Comparison of ENCODE assay signal across 8 cellular contexts in the genomic region with DNA sequence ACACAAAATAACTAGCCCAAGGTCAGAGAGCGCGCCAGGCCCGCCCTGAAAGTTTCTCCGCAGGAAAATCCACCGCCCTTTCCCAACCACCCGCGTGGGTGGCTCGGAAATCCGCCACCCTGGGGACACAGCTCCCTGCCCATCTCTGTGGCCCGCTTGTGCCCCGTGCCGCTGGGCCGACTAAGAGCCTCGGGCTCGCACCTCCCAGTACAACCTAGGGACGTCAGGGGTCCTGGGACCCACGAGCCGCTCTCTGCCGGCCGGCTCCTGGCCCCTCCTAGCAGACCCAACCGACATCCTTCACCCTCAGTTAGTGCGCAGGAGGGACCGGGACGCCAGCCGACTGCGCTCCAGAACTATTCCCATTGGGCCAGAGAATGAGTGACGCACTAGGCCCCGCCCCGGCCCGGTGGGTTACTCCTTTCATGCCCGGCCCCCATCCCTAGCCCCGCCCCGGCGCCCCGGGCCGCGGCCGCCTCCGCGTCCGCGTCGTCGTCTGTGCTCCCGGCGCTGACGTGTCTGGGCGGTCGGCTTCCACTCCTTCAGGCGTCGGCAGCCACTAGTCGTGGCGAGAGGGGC. TPM values are rescaled to one million over a fixed set of nuclear protein-coding genes. Genes with fewer than 3 reads are reported as not detected.
DNase-seq lines count a peak whose midpoint lies in the region; ATAC-seq, FAIRE-seq and TF ChIP-seq lines count a peak whose summit lies in the region.

No MANE protein-coding gene starts in this region.

- peaks cover 0 to 4% (median 0%) of the 10 kb centered on the region in 9 donors for H3K36me3 ChIP-seq in heart right ventricle
- peaks cover 0 to 2% (median 0%) of the 10 kb centered on the region in 4 donors for H3K36me3 ChIP-seq in upper lobe of left lung

- ATAC-seq in HG02840 (IDR thresholded peaks at IDR 0.05; ENCODE audit: low FRiP score, unreplicated experiment) (peak; percentile 97), heart right ventricle (peak; percentile 96 to 99 (median 98)), upper lobe of left lung (ENCODE audit: low FRiP score in 2 of 2) (peak; percentile 96 to 99)

- peak overlapping the region; percentile 74 to 98 (median 92) for H3K4me3 ChIP-seq in heart right ventricle
- peak overlapping the region; percentile 53 to 85 (median 62) for H3K4me3 ChIP-seq in upper lobe of left lung

- H3K27ac ChIP-seq in adipose tissue (ENCODE audit: low read depth, low read length), result peak overlapping the region; percentile 93
- H3K27ac ChIP-seq in heart right ventricle, result peak overlapping the region; percentile 89 to 100 (median 98)
- H3K27ac ChIP-seq in upper lobe of left lung, result peak overlapping the region; percentile 90 to 96 (median 93)

- no peaks in the 10 kb centered on the region for H3K27me3 ChIP-seq in heart right ventricle
- no peaks in the 10 kb centered on the region for H3K27me3 ChIP-seq in upper lobe of left lung

- peak in 1 of 9 donors; percentile 5 for TF ChIP-seq CTCF in heart right ventricle (IDR thresholded peaks at IDR 0.05)
- TF ChIP-seq CTCF in upper lobe of left lung (IDR thresholded peaks at IDR 0.05), result no peak

- H3K9me3 ChIP-seq in heart right ventricle (no peaks in the 10 kb centered on the region), upper lobe of left lung (no peaks in the 10 kb centered on the region)

- H3K4me1 ChIP-seq in heart right ventricle (peaks cover 0 to 47% (median 21%) of the 10 kb centered on the region in 9 donors), upper lobe of left lung (peaks cover 16 to 24% (median 20%) of the 10 kb centered on the region in 4 donors)

- peak; percentile 83 for DNase-seq in GM12892 (ENCODE audit: insufficient read length)
- DNase-seq in NCI-H1436 (lab: John Stamatoyannopoulos, UW), result peak; percentile 96
- DNase-seq in SW480 (ENCODE audit: low spot score), result peak; percentile 93
- peak; percentile 99 for DNase-seq in heart right ventricle
- peak; percentile 95 to 100 (median 98) for DNase-seq in posterior cingulate gyrus
- peak; percentile 99 to 100 for DNase-seq in upper lobe of left lung

- peak in 1 of 4 donors; percentile 1 for TF ChIP-seq EP300 in upper lobe of left lung (IDR thresholded peaks at IDR 0.05)

- intact Hi-C loops in heart right ventricle (cut with DNase I) (loop anchor here in 4 of 10 donors (1.0 to 10.0 kb wide), 3 partner anchors 64 to 66 kb away; a partner anchor contains a TSS), posterior cingulate gyrus (cut with DNase I) (loop anchor here (5.0 kb wide), 1 partner anchor 64 kb away; a partner anchor contains a TSS)

- peak; percentile 97 for FAIRE-seq in GM12892 (lab: Jason Lieb, UNC)

- 0% methylated on average over 43 to 53 of the region's 53 CpGs for WGBS in adipose tissue, 3 donors
- 1% methylated on average over 53 of the region's 53 CpGs for WGBS in heart right ventricle, 2 donors
- 0 to 1% methylated on average over 18 to 20 of the region's 53 CpGs for WGBS in upper lobe of left lung, 2 donors

- TF ChIP-seq POLR2A in GM12892 (IDR thresholded peaks at IDR 0.05; ENCODE audit: low read depth, low read length) (no peak), upper lobe of left lung (IDR thresholded peaks at IDR 0.05) (peak in 3 of 4 donors; percentile 21 to 92 (median 72))

RNA-seq across cellular contexts. Expression of a gene that starts 0.4 kb away (rescaled TPM):
- polyA plus RNA-seq in GM12892 (2012; ENCODE audit: missing spikeins), result 24.8 TPM
- polyA plus RNA-seq in adipose tissue (100 to 1,000 TPM in 2 of 3 donors, 10 to 100 TPM in 1; 50.6 to 212 (median 157) TPM), heart right ventricle (10 to 100 TPM; 28.3 to 32.6 TPM)
- total RNA-seq in heart right ventricle (10 to 100 TPM; 14.6 to 48.6 (median 19.0) TPM), upper lobe of left lung (10 to 100 TPM; 12.6 to 69.0 (median 35.2) TPM)

Comparison
In these comparisons a context has a peak if more than half of its experiments do, and no peak if none do; other contexts are left out.
1. Peak in every context shown above with its lines: DNase-seq, ATAC-seq, H3K4me3 ChIP-seq and H3K27ac ChIP-seq.